ENCODE assay signal across 18 cellular contexts in the genomic region with DNA sequence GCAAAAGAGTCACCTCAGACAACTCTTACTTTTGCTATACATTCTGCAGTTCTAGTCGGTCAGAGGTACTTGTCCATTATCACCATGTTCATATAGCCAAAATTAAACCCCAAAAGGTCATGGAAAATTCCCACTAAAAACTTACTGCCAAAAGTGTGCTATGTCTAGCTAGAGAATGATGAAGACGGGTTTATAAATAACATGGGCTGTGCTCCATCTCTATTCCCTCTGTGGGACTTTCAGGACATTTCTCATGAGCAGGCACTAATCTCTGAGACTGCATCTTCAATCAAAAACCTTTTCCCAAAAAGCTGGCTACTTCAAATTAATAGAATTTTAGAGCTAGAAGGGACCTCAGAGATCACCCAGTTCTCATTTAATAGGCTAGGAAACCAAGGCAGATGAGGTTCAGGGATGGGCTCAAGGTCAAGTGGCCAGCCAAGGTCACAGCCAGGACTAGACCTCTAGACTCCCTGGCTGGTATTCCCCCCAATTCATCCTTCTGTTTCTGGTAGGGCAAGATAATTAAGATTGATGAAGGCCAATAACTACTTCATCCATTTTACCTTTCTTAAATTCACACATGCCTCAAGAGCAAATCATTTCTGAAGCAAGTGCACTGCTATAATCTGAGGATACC. TPM values are rescaled to one million over a fixed set of nuclear protein-coding genes. Genes with fewer than 3 reads are reported as not detected.
A peak's percentile ranks its signal among the peaks of the same experiment; 100 is the strongest.
DNase-seq lines count a peak whose midpoint lies in the region; ATAC-seq and TF ChIP-seq lines count a peak whose summit lies in the region.
"Had no signal": no experiment of that assay in that cellular context is flagged by ENCODE, and none has a peak within 500 bp of the region (broad histone marks: within the 10 kb centered on the region; RNA-seq: fewer than 3 reads in every experiment).

No MANE protein-coding gene starts in this region.

- H3K27me3 ChIP-seq in stomach = no peaks in the 10 kb centered on the region
- no peaks in the 10 kb centered on the region for H3K27me3 ChIP-seq in brain microvascular endothelial cell (replicated peaks)

- in situ Hi-C loops in G401 (cut with HindIII; ENCODE audit: low sequenced_read_pairs) (no loop called here), brain microvascular endothelial cell (cut with HindIII; ENCODE audit: low pct_ligation_motif_present, low sequenced_read_pairs) (no loop called here)

- peak; percentile 54 for DNase-seq in G401 (ENCODE audit: low spot score)
- no peak for DNase-seq in chondrocyte (ENCODE audit: low spot score)
- no peak for DNase-seq in left cardiac atrium
- no peak for DNase-seq in stomach
- DNase-seq in COR-L47 (lab: John Stamatoyannopoulos, UW) = no peak
- no peak for DNase-seq in brain microvascular endothelial cell
- DNase-seq in effector memory CD8-positive, alpha-beta T cell = no peak
- DNase-seq: AML-193; CD4-positive, CD25-positive, alpha-beta regulatory T cell; DMS79; Karpas-422; MM.1S; NCI-H2029; NCI-H2171 treated with DMSO at 0.1 percent for 48 hours had no signal

- H3K27ac Mint-ChIP-seq in chondrocyte (ENCODE audit: unreplicated experiment) = peak overlapping the region; percentile 24
- no peak overlapping the region for H3K27ac Mint-ChIP-seq in effector memory CD8-positive, alpha-beta T cell

- TF ChIP-seq POLR2A in stomach (IDR thresholded peaks at IDR 0.05) = no peak

- ATAC-seq in left cardiac atrium (peak; percentile 66 to 77), HG03521 (IDR thresholded peaks at IDR 0.05; ENCODE audit: unreplicated experiment) (no peak)
- no peak for ATAC-seq in effector memory CD8-positive, alpha-beta T cell (replicated peaks)
- ATAC-seq: A549 had no signal

- H3K36me3 ChIP-seq in stomach = peaks cover 12 to 73% (median 66%) of the 10 kb centered on the region in 4 donors
- peaks cover 18% of the 10 kb centered on the region for H3K36me3 ChIP-seq in brain microvascular endothelial cell (replicated peaks)

- WGBS in stomach, 5 donors = 30 to 70% (median 43%) methylated on average over 2 of the region's 2 CpGs

- no peaks in the 10 kb centered on the region for H3K27me3 Mint-ChIP-seq in chondrocyte (ENCODE audit: low read depth)
- H3K27me3 Mint-ChIP-seq in effector memory CD8-positive, alpha-beta T cell = no peaks in the 10 kb centered on the region
- H3K27me3 Mint-ChIP-seq: CD4-positive, CD25-positive, alpha-beta regulatory T cell had no signal

- H3K4me1 ChIP-seq in stomach = peaks cover 0 to 42% (median 20%) of the 10 kb centered on the region in 4 donors
- H3K4me1 ChIP-seq: HAP-1 had no signal

- H3K27ac ChIP-seq in stomach (peak overlapping the region in 3 of 5 donors; percentile 32 to 56 (median 39)), brain microvascular endothelial cell (no peak overlapping the region)
- H3K27ac ChIP-seq: A549 had no signal

- H3K4me1 Mint-ChIP-seq in chondrocyte (ENCODE audit: low read depth) = peaks cover 16% of the 10 kb centered on the region
- no peaks in the 10 kb centered on the region for H3K4me1 Mint-ChIP-seq in effector memory CD8-positive, alpha-beta T cell (ENCODE audit: low read depth in 2 of 2)

- TF ChIP-seq EP300 in stomach (IDR thresholded peaks at IDR 0.05) = no peak

- no peak overlapping the region for H3K4me3 Mint-ChIP-seq in chondrocyte (ENCODE audit: unreplicated experiment)
- H3K4me3 Mint-ChIP-seq in effector memory CD8-positive, alpha-beta T cell = no peak overlapping the region
- H3K4me3 Mint-ChIP-seq: CD4-positive, CD25-positive, alpha-beta regulatory T cell had no signal

- no peak for TF ChIP-seq CTCF in chondrocyte (IDR thresholded peaks at IDR 0.05)
- no peak for TF ChIP-seq CTCF in stomach (IDR thresholded peaks at IDR 0.05)
- no peak for TF ChIP-seq CTCF in brain microvascular endothelial cell (IDR thresholded peaks at IDR 0.05; ENCODE audit: low read depth, low read length, missing control alignments)

- H3K9me3 Mint-ChIP-seq in chondrocyte (ENCODE audit: low read depth) = no peaks in the 10 kb centered on the region
- no peaks in the 10 kb centered on the region for H3K9me3 Mint-ChIP-seq in effector memory CD8-positive, alpha-beta T cell
- H3K9me3 Mint-ChIP-seq: CD4-positive, CD25-positive, alpha-beta regulatory T cell had no signal

- intact Hi-C loops in left cardiac atrium (cut with DNase I) = no loop called here
- intact Hi-C loops in stomach (cut with DNase I; ENCODE audit: low total_unique reads) = no loop called here

- peaks cover 36% of the 10 kb centered on the region for H3K36me3 Mint-ChIP-seq in chondrocyte (ENCODE audit: low read depth)
- peaks cover 14% of the 10 kb centered on the region for H3K36me3 Mint-ChIP-seq in effector memory CD8-positive, alpha-beta T cell (ENCODE audit: insufficient read depth)

- H3K9me3 ChIP-seq in stomach = no peaks in the 10 kb centered on the region
- H3K9me3 ChIP-seq: A549, HAP-1 had no signal

- no peak overlapping the region for H3K4me3 ChIP-seq in stomach
- H3K4me3 ChIP-seq in brain microvascular endothelial cell (ENCODE audit: low read depth, low read length) = no peak overlapping the region
- H3K4me3 ChIP-seq: A549, HAP-1 had no signal

RNA-seq across cellular contexts. Expression of gene MOB3C, which starts 21.0 kb away (rescaled TPM):
- 4.0 and 6.8 TPM in 2 replicates for total RNA-seq in G401 (2014; rRNA removed; shearing (Covaris generic))
- total RNA-seq in chondrocyte = 6.2 to 12.2 TPM (median 6.3 TPM) in 3 replicates
- 10 to 100 TPM; 18.3 to 22.1 TPM for total RNA-seq in left cardiac atrium
- total RNA-seq in stomach = 10 to 100 TPM in 4 of 5 donors, 1 to 10 TPM in 1; 8.4 to 27.2 (median 15.2) TPM
- polyA plus RNA-seq in stomach = 10 to 100 TPM; 10.2 to 12.0 (median 10.4) TPM

RNA-seq across cellular contexts. Expression of gene ATPAF1, which starts 30.6 kb away (rescaled TPM):
- total RNA-seq in G401 (2014; rRNA removed; shearing (Covaris generic)) = 96.9 and 115 TPM in 2 replicates
- total RNA-seq in chondrocyte = 22.9 to 33.2 TPM (median 27.7 TPM) in 3 replicates
- total RNA-seq in left cardiac atrium = 100 to 1,000 TPM; 134 to 137 TPM
- 10 to 100 TPM; 32.6 to 88.8 (median 49.0) TPM for total RNA-seq in stomach
- polyA plus RNA-seq in stomach = 10 to 100 TPM; 36.5 to 39.6 (median 39.0) TPM

RNA-seq across cellular contexts. Expression of gene MKNK1, which starts 33.5 kb away (rescaled TPM):
- 21.4 and 34.5 TPM in 2 replicates for total RNA-seq in G401 (2014; rRNA removed; shearing (Covaris generic))
- total RNA-seq in chondrocyte = 24.5 to 25.8 TPM (median 25.1 TPM) in 3 replicates
- total RNA-seq in left cardiac atrium = 10 to 100 TPM; 39.7 to 42.7 TPM
- 100 to 1,000 TPM in 1 of 5 donors, 10 to 100 TPM in 4; 35.0 to 182 (median 43.7) TPM for total RNA-seq in stomach
- 10 to 100 TPM; 21.2 to 32.4 (median 29.1) TPM for polyA plus RNA-seq in stomach

RNA-seq across cellular contexts. Expression of gene TEX38, which starts 34.1 kb away (rescaled TPM):
- total RNA-seq in G401 (2014; rRNA removed; shearing (Covaris generic)) = not detected in 2 replicates
- total RNA-seq in chondrocyte (not detected in 3 replicates), left cardiac atrium (under 1 TPM in 1 of 2 donors, not detected in 1; 0.35 TPM), stomach (not detected)
- polyA plus RNA-seq in stomach = not detected
- total RNA-seq: CD4-positive, CD25-positive, alpha-beta regulatory T cell; NCI-H460 had no signal
- polyA plus RNA-seq: A549; CD4-positive, CD25-positive, alpha-beta regulatory T cell had no signal

Comparison
In these comparisons a context has a peak if more than half of its experiments do, and no peak if none do; other contexts are left out.
1. ATAC-seq: peak in left cardiac atrium (2 of 2); none in HG03521 (single experiment) and effector memory CD8-positive, alpha-beta T cell (single experiment).